ENCODE assay signal across 17 cellular contexts in the genomic region with DNA sequence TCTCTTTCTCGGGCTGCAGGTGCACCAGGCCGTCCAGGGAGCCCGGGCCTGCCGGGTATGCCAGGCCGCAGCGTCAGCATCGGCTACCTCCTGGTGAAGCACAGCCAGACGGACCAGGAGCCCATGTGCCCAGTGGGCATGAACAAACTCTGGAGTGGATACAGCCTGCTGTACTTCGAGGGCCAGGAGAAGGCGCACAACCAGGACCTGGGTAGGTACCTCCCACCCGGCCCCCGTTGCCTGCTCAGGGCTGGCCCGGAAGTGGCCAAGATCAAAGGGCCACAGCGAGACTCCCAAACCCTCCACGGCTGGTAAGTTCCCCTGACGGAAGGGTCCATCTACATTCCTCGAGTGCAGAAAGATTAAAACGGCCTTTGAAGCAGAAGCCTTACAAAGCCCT. TPM values are rescaled to one million over a fixed set of nuclear protein-coding genes. Genes with fewer than 3 reads are reported as not detected.
A peak's percentile ranks its signal among the peaks of the same experiment; 100 is the strongest.
DNase-seq lines count a peak whose midpoint lies in the region; FAIRE-seq and TF ChIP-seq lines count a peak whose summit lies in the region.
"Had no signal": no experiment of that assay in that cellular context is flagged by ENCODE, and none has a peak within 500 bp of the region (broad histone marks: within the 10 kb centered on the region; RNA-seq: fewer than 3 reads in every experiment).

No MANE protein-coding gene starts in this region.

- H3K27me3 ChIP-seq in Peyer's patch (no peaks in the 10 kb centered on the region), colonic mucosa (no peaks in the 10 kb centered on the region), mucosa of rectum (ENCODE audit: control insufficient read depth in 2 of 2, insufficient read depth in 2 of 2, low read length in 2 of 2) (no peaks in the 10 kb centered on the region), thyroid gland (no peaks in the 10 kb centered on the region)
- H3K27me3 ChIP-seq: SJCRH30 had no signal

- no peak for TF ChIP-seq POLR2A in Peyer's patch (IDR thresholded peaks at IDR 0.05)
- no peak for TF ChIP-seq POLR2A in thyroid gland (IDR thresholded peaks at IDR 0.05)

- H3K9ac ChIP-seq in colonic mucosa (ENCODE audit: low read depth in 2 of 2, low read length in 2 of 2) (peak overlapping the region in 1 of 2 donors; percentile 85), mucosa of rectum (ENCODE audit: low read depth in 1 of 2, low read length in 2 of 2) (peak overlapping the region in 1 of 2 donors; percentile 28)

- peaks cover 0 to 40% (median 0%) of the 10 kb centered on the region in 3 donors for H3K36me3 ChIP-seq in Peyer's patch
- no peaks in the 10 kb centered on the region for H3K36me3 ChIP-seq in colonic mucosa
- peaks cover 3 to 11% of the 10 kb centered on the region in 2 donors for H3K36me3 ChIP-seq in mucosa of rectum (ENCODE audit: control insufficient read depth in 2 of 2, insufficient read depth in 2 of 2, low read length in 2 of 2)
- H3K36me3 ChIP-seq in thyroid gland: peaks cover 47 to 69% of the 10 kb centered on the region in 2 donors

- WGBS in thyroid gland, 2 donors: 57 to 65% methylated on average over 14 to 15 of the region's 18 CpGs

- peaks cover 0 to 58% (median 3%) of the 10 kb centered on the region in 4 donors for H3K4me1 ChIP-seq in Peyer's patch
- peaks cover 10% of the 10 kb centered on the region for H3K4me1 ChIP-seq in colonic mucosa
- H3K4me1 ChIP-seq in mucosa of rectum (ENCODE audit: control insufficient read depth in 2 of 2, insufficient read depth in 2 of 2, low read length in 2 of 2): peaks cover 23 to 50% of the 10 kb centered on the region in 2 donors
- peaks cover 26% of the 10 kb centered on the region in 2 donors for H3K4me1 ChIP-seq in thyroid gland
- H3K4me1 ChIP-seq: SJCRH30 had no signal

- TF ChIP-seq CTCF in Peyer's patch (IDR thresholded peaks at IDR 0.05) (no peak), colonic mucosa (IDR thresholded peaks at IDR 0.05) (no peak), thyroid gland (IDR thresholded peaks at IDR 0.05) (no peak)

- H3K9me3 ChIP-seq in Peyer's patch (no peaks in the 10 kb centered on the region), colonic mucosa (no peaks in the 10 kb centered on the region), mucosa of rectum (ENCODE audit: control insufficient read depth in 2 of 2, low read length in 2 of 2) (no peaks in the 10 kb centered on the region), thyroid gland (no peaks in the 10 kb centered on the region)
- H3K9me3 ChIP-seq: SJCRH30 had no signal

- intact Hi-C loops in colonic mucosa (cut with DNase I) (loop anchor here (5.0 kb wide), 1 partner anchor 56 kb away; the partner anchor contains the start of gene RAB20), thyroid gland (cut with DNase I) (loop anchor here (10.0 kb wide), 1 partner anchor 58 kb away; the partner anchor contains the start of gene RAB20)

- no peak for FAIRE-seq in urothelium cell line (lab: Jason Lieb, UNC)
- FAIRE-seq: GM12891 had no signal

- H3K4me3 ChIP-seq in Peyer's patch (no peak overlapping the region), colonic mucosa (no peak overlapping the region), mucosa of rectum (ENCODE audit: low read length in 2 of 2) (peak overlapping the region in 1 of 2 donors; percentile 46), thyroid gland (replicated peaks in 1 of 3) (no peak overlapping the region)
- H3K4me3 ChIP-seq: SJCRH30 had no signal

- DNase-seq in Peyer's patch (no peak), colonic mucosa (no peak), thyroid gland (peak; percentile 80 to 84), activated gamma-delta T cell (lab: John Stamatoyannopoulos, UW) (no peak), urothelium cell line (ENCODE audit: low spot score) (no peak), NCI-H2171 (lab: John Stamatoyannopoulos, UW) (no peak)
- DNase-seq: activated naive CD8-positive, alpha-beta T cell treated with anti-CD3 and anti-CD28 coated beads, Interleukin-2, amount 10 ng/mL, durations not matched to agents 7 days and 5 days; DMS 273 treated with DMSO at 0.1 percent for 48 hours; hippocampal formation; NCI-H2107; NCI-H526 treated with DMSO at 0.1 percent for 48 hours; SJCRH30; stimulated activated CD4-positive, alpha-beta T cell treated with anti-CD3 and anti-CD28 coated beads, Interleukin-2, amount 100 ng/mL, for 24 hours; stimulated activated naive CD8-positive, alpha-beta T cell treated with anti-CD3 and anti-CD28 coated beads, Interleukin-15, amount 100 ng/mL, for 72 hours; T-helper 2 cell had no signal

- H3K27ac ChIP-seq in Peyer's patch (peak overlapping the region in 3 of 4 donors; percentile 79 to 96 (median 94)), colonic mucosa (peak overlapping the region; percentile 90), mucosa of rectum (ENCODE audit: low read depth in 2 of 2, low read length in 2 of 2) (peak overlapping the region; percentile 95 to 97), thyroid gland (peak overlapping the region; percentile 69 to 90 (median 84))
- H3K27ac ChIP-seq: SJCRH30 had no signal

RNA-seq across cellular contexts. Expression of gene RAB20, which starts 55.1 kb away (rescaled TPM):
- total RNA-seq in Peyer's patch: 10 to 100 TPM; 15.7 to 69.1 (median 62.2) TPM
- total RNA-seq in colonic mucosa: 10 to 100 TPM; 32.1 to 38.0 TPM
- total RNA-seq in thyroid gland: 10 to 100 TPM; 21.0 to 60.5 (median 43.5) TPM

Comparison
In these comparisons a context has a peak if more than half of its experiments do, and no peak if none do; other contexts are left out.
1. DNase-seq: peak in thyroid gland (2 of 2); none in Peyer's patch (0 of 3), colonic mucosa (single experiment), activated gamma-delta T cell (single experiment), urothelium cell line (single experiment) and NCI-H2171 (single experiment).
2. Peak in every context shown above with its lines, with median percentiles within 50 percentile points of each other: H3K27ac ChIP-seq.